In genomic region chr6:5663256-5663655, GRCh38 we compare ENCODE assay signal across 12 cellular contexts.
"Had no signal": no experiment of that assay in that cellular context is flagged by ENCODE, and none has a peak within 500 bp of the region (broad histone marks: within the 10 kb centered on the region; RNA-seq: fewer than 3 reads in every experiment).

No MANE protein-coding gene starts in this region.

- H3K27me3 ChIP-seq: esophagus muscularis mucosa, SJSA1, tibial nerve had no signal

- H3K9me3 ChIP-seq: esophagus muscularis mucosa, SJSA1, tibial nerve had no signal

- H3K4me3 Mint-ChIP-seq: activated CD4-positive, alpha-beta memory T cell treated with anti-CD3 and anti-CD28 coated beads for 36 hours; activated naive CD8-positive, alpha-beta T cell treated with anti-CD3 and anti-CD28 coated beads, Interleukin-2, amount 10 ng/mL, durations not matched to agents 7 days and 5 days; T-helper 1 cell treated with Interleukin-12 subunit alpha and Interleukin-12 subunit beta and Interleukin-4 antibody, amounts not matched to agents 30 μg/mL and 1 μg/mL, for 36 hours had no signal

- H3K4me3 ChIP-seq: esophagus muscularis mucosa, SJSA1, skin epidermis, tibial nerve had no signal

- H3K9me3 Mint-ChIP-seq: activated CD4-positive, alpha-beta memory T cell treated with anti-CD3 and anti-CD28 coated beads for 36 hours had no signal

- H3K27me3 Mint-ChIP-seq: activated CD4-positive, alpha-beta memory T cell treated with anti-CD3 and anti-CD28 coated beads for 36 hours; activated naive CD8-positive, alpha-beta T cell treated with anti-CD3 and anti-CD28 coated beads, Interleukin-2, amount 10 ng/mL, durations not matched to agents 7 days and 5 days had no signal

- DNase-seq: activated CD4-positive, alpha-beta memory T cell treated with anti-CD3 and anti-CD28 coated beads for 36 hours; activated naive CD8-positive, alpha-beta T cell treated with anti-CD3 and anti-CD28 coated beads, Interleukin-2, amount 10 ng/mL, durations not matched to agents 7 days and 5 days; activated T-cell treated with anti-CD3 and anti-CD28 coated beads, Interleukin-2, amount 50 U/mL, for 48 hours; aorta; foreskin melanocyte; kidney; retina had no signal

- H3K36me3 ChIP-seq: esophagus muscularis mucosa, SJSA1, tibial nerve had no signal

- H3K27ac ChIP-seq: esophagus muscularis mucosa, SJSA1, skin epidermis, tibial nerve had no signal

- H3K27ac Mint-ChIP-seq: activated CD4-positive, alpha-beta memory T cell treated with anti-CD3 and anti-CD28 coated beads for 36 hours; activated naive CD8-positive, alpha-beta T cell treated with anti-CD3 and anti-CD28 coated beads, Interleukin-2, amount 10 ng/mL, durations not matched to agents 7 days and 5 days; T-helper 1 cell treated with Interleukin-12 subunit alpha and Interleukin-12 subunit beta and Interleukin-4 antibody, amounts not matched to agents 30 μg/mL and 1 μg/mL, for 36 hours had no signal

- H3K4me1 ChIP-seq: esophagus muscularis mucosa, SJSA1, tibial nerve had no signal
